1 cellular context compared by ENCODE assay signal in the genomic region with DNA sequence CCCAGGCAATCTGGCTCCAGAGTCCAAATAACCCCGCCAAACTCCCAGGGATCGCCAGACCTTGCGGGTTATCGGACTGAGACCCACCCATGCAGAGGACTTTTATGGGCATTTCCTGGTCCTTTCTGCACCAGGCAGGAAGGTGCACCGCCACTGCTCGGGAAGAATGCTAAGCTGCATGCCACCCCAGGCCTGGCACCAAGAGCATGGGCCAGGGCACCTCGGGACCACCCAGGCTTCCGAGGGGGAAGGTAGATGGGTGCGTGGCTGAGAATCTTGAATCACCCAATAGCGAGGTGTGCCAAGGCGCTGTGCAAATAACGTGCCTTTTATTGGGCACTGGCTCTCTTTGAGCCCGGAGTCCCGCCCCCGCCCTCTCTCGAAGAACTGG.
TF ChIP-seq lines count a peak whose summit lies in the region.

No MANE protein-coding gene starts in this region.

TF ChIP-seq in GM12878, 131 proteins besides CTCF, POLR2A, EP300 and RAD21 (continues in another document):
- TF ChIP-seq SRF (IDR thresholded peaks at IDR 0.05; ENCODE audit: low read depth in 2 of 2, low read length in 2 of 2) (peak; percentile 81 to 93), KAT2A (conservative IDR thresholded peaks at IDR 0.05; ENCODE audit: control insufficient read depth, low read depth, low read length) (no peak), MYB (IDR thresholded peaks at IDR 0.05; ENCODE audit: borderline replicate concordance, low read depth, low read length) (no peak), EGR1 (IDR thresholded peaks at IDR 0.05; ENCODE audit: borderline replicate concordance in 1 of 2, low read depth in 2 of 2, low read length in 2 of 2) (peak in 1 of 2 experiments; percentile 63; a peak in 2 of 3 replicates), ZZZ3 (IDR thresholded peaks at IDR 0.05; ENCODE audit: control insufficient read depth, insufficient read length, low read depth) (no peak), ZNF217 (IDR thresholded peaks at IDR 0.05) (no peak), SIX5 (IDR thresholded peaks at IDR 0.05; ENCODE audit: low read depth, low read length, severe bottlenecking) (no peak), POLR2AphosphoS5 (IDR thresholded peaks at IDR 0.05; ENCODE audit: low read length) (no peak), TARDBP (IDR thresholded peaks at IDR 0.05; ENCODE audit: borderline replicate concordance) (no peak; the same call in 1 of the 2 replicates), HCFC1 (IDR thresholded peaks at IDR 0.05; ENCODE audit: low read length) (no peak), CBFB (IDR thresholded peaks at IDR 0.05; ENCODE audit: low read depth) (no peak), BHLHE40 (IDR thresholded peaks at IDR 0.05; ENCODE audit: borderline replicate concordance in 1 of 2, low read depth in 2 of 2, low read length in 1 of 2) (no peak), EZH2 (IDR thresholded peaks at IDR 0.05; ENCODE audit: borderline replicate concordance, control insufficient read depth, low read depth, low read length) (no peak), TAF1 (IDR thresholded peaks at IDR 0.05; ENCODE audit: borderline replicate concordance, low read depth, low read length) (no peak), FOXM1 (IDR thresholded peaks at IDR 0.05; ENCODE audit: low read depth, low read length) (no peak), MTA2 (IDR thresholded peaks at IDR 0.05; ENCODE audit: low read depth) (no peak), EED (IDR thresholded peaks at IDR 0.05; ENCODE audit: low read depth) (0 out of 2 replicates have a peak, but pooled peaks have one; percentile 41), ZSCAN29 (IDR thresholded peaks at IDR 0.05) (no peak), PAX5 (IDR thresholded peaks at IDR 0.05; ENCODE audit: borderline replicate concordance, low read depth, low read length) (0 out of 2 replicates have a peak, but pooled peaks have one; percentile 26), CBX5 (IDR thresholded peaks at IDR 0.05; ENCODE audit: low read depth) (no peak), BCL11A (IDR thresholded peaks at IDR 0.05; ENCODE audit: low read depth, low read length) (no peak), IKZF1 (conservative IDR thresholded peaks at IDR 0.05) (no peak), SIN3A (IDR thresholded peaks at IDR 0.05; ENCODE audit: low read depth, low read length) (no peak), PAX8 (IDR thresholded peaks at IDR 0.05) (no peak), ZBED1 (IDR thresholded peaks at IDR 0.05; ENCODE audit: borderline replicate concordance) (no peak; the same call in 1 of the 2 replicates), KLF5 (IDR thresholded peaks at IDR 0.05; ENCODE audit: partially characterized antibody) (no peak), HDAC6 (IDR thresholded peaks at IDR 0.05; ENCODE audit: unreplicated experiment) (no peak), HDAC2 (IDR thresholded peaks at IDR 0.05) (no peak), MYC (IDR thresholded peaks at IDR 0.05; ENCODE audit: insufficient read depth, insufficient read length, insufficient replicate concordance, low read length, severe bottlenecking) (no peak), NRF1 (conservative IDR thresholded peaks at IDR 0.05; ENCODE audit: low read depth, low read length) (no peak), CHD2 (IDR thresholded peaks at IDR 0.05; ENCODE audit: borderline replicate concordance, low read depth, low read length) (no peak), SMARCA5 (IDR thresholded peaks at IDR 0.05) (no peak), SMC3 (IDR thresholded peaks at IDR 0.05; ENCODE audit: borderline replicate concordance, low read length) (no peak), ELK1 (IDR thresholded peaks at IDR 0.05; ENCODE audit: low read depth, low read length) (0 out of 2 replicates have a peak, but pooled peaks have one; percentile 14), BRCA1 (IDR thresholded peaks at IDR 0.05; ENCODE audit: low read depth, low read length) (no peak), WRNIP1 (IDR thresholded peaks at IDR 0.05; ENCODE audit: borderline replicate concordance, low read depth, low read length) (no peak), RFX5 (IDR thresholded peaks at IDR 0.05; ENCODE audit: low read depth, low read length) (no peak), GATAD2B (conservative IDR thresholded peaks at IDR 0.05; ENCODE audit: low read depth) (no peak), CREM (IDR thresholded peaks at IDR 0.05; ENCODE audit: low read depth) (no peak), NR2F1 (conservative IDR thresholded peaks at IDR 0.05) (no peak)
- TF ChIP-seq, protein P1, sequence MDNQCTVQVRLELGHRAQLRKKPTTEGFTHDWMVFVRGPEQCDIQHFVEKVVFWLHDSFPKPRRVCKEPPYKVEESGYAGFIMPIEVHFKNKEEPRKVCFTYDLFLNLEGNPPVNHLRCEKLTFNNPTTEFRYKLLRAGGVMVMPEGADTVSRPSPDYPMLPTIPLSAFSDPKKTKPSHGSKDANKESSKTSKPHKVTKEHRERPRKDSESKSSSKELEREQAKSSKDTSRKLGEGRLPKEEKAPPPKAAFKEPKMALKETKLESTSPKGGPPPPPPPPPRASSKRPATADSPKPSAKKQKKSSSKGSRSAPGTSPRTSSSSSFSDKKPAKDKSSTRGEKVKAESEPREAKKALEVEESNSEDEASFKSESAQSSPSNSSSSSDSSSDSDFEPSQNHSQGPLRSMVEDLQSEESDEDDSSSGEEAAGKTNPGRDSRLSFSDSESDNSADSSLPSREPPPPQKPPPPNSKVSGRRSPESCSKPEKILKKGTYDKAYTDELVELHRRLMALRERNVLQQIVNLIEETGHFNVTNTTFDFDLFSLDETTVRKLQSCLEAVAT (IDR thresholded peaks at IDR 0.05): 0 out of 2 replicates have a peak, but pooled peaks have one; percentile 58
- TF ChIP-seq, protein P2, sequence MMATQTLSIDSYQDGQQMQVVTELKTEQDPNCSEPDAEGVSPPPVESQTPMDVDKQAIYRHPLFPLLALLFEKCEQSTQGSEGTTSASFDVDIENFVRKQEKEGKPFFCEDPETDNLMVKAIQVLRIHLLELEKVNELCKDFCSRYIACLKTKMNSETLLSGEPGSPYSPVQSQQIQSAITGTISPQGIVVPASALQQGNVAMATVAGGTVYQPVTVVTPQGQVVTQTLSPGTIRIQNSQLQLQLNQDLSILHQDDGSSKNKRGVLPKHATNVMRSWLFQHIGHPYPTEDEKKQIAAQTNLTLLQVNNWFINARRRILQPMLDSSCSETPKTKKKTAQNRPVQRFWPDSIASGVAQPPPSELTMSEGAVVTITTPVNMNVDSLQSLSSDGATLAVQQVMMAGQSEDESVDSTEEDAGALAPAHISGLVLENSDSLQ (IDR thresholded peaks at IDR 0.05): no peak
- TF ChIP-seq, protein P3, sequence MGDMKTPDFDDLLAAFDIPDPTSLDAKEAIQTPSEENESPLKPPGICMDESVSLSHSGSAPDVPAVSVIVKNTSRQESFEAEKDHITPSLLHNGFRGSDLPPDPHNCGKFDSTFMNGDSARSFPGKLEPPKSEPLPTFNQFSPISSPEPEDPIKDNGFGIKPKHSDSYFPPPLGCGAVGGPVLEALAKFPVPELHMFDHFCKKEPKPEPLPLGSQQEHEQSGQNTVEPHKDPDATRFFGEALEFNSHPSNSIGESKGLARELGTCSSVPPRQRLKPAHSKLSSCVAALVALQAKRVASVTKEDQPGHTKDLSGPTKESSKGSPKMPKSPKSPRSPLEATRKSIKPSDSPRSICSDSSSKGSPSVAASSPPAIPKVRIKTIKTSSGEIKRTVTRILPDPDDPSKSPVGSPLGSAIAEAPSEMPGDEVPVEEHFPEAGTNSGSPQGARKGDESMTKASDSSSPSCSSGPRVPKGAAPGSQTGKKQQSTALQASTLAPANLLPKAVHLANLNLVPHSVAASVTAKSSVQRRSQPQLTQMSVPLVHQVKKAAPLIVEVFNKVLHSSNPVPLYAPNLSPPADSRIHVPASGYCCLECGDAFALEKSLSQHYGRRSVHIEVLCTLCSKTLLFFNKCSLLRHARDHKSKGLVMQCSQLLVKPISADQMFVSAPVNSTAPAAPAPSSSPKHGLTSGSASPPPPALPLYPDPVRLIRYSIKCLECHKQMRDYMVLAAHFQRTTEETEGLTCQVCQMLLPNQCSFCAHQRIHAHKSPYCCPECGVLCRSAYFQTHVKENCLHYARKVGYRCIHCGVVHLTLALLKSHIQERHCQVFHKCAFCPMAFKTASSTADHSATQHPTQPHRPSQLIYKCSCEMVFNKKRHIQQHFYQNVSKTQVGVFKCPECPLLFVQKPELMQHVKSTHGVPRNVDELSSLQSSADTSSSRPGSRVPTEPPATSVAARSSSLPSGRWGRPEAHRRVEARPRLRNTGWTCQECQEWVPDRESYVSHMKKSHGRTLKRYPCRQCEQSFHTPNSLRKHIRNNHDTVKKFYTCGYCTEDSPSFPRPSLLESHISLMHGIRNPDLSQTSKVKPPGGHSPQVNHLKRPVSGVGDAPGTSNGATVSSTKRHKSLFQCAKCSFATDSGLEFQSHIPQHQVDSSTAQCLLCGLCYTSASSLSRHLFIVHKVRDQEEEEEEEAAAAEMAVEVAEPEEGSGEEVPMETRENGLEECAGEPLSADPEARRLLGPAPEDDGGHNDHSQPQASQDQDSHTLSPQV (IDR thresholded peaks at IDR 0.05): no peak
- TF ChIP-seq, protein P4, sequence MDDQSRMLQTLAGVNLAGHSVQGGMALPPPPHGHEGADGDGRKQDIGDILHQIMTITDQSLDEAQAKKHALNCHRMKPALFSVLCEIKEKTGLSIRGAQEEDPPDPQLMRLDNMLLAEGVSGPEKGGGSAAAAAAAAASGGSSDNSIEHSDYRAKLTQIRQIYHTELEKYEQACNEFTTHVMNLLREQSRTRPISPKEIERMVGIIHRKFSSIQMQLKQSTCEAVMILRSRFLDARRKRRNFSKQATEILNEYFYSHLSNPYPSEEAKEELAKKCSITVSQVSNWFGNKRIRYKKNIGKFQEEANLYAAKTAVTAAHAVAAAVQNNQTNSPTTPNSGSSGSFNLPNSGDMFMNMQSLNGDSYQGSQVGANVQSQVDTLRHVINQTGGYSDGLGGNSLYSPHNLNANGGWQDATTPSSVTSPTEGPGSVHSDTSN (IDR thresholded peaks at IDR 0.05; ENCODE audit: insufficient replicate concordance, low read depth, low read length): no peak
- TF ChIP-seq, protein P5, sequence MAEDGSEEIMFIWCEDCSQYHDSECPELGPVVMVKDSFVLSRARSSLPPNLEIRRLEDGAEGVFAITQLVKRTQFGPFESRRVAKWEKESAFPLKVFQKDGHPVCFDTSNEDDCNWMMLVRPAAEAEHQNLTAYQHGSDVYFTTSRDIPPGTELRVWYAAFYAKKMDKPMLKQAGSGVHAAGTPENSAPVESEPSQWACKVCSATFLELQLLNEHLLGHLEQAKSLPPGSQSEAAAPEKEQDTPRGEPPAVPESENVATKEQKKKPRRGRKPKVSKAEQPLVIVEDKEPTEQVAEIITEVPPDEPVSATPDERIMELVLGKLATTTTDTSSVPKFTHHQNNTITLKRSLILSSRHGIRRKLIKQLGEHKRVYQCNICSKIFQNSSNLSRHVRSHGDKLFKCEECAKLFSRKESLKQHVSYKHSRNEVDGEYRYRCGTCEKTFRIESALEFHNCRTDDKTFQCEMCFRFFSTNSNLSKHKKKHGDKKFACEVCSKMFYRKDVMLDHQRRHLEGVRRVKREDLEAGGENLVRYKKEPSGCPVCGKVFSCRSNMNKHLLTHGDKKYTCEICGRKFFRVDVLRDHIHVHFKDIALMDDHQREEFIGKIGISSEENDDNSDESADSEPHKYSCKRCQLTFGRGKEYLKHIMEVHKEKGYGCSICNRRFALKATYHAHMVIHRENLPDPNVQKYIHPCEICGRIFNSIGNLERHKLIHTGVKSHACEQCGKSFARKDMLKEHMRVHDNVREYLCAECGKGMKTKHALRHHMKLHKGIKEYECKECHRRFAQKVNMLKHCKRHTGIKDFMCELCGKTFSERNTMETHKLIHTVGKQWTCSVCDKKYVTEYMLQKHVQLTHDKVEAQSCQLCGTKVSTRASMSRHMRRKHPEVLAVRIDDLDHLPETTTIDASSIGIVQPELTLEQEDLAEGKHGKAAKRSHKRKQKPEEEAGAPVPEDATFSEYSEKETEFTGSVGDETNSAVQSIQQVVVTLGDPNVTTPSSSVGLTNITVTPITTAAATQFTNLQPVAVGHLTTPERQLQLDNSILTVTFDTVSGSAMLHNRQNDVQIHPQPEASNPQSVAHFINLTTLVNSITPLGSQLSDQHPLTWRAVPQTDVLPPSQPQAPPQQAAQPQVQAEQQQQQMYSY (CRISPR knock-in tag; IDR thresholded peaks at IDR 0.05): no peak
- TF ChIP-seq, protein P6, sequence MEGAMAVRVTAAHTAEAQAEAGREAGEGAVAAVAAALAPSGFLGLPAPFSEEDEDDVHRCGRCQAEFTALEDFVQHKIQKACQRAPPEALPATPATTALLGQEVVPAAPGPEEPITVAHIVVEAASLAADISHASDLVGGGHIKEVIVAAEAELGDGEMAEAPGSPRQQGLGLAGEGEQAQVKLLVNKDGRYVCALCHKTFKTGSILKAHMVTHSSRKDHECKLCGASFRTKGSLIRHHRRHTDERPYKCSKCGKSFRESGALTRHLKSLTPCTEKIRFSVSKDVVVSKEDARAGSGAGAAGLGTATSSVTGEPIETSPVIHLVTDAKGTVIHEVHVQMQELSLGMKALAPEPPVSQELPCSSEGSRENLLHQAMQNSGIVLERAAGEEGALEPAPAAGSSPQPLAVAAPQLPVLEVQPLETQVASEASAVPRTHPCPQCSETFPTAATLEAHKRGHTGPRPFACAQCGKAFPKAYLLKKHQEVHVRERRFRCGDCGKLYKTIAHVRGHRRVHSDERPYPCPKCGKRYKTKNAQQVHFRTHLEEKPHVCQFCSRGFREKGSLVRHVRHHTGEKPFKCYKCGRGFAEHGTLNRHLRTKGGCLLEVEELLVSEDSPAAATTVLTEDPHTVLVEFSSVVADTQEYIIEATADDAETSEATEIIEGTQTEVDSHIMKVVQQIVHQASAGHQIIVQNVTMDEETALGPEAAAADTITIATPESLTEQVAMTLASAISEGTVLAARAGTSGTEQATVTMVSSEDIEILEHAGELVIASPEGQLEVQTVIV (IDR thresholded peaks at IDR 0.05; ENCODE audit: borderline replicate concordance, partially characterized antibody): no peak
- TF ChIP-seq, protein P7, sequence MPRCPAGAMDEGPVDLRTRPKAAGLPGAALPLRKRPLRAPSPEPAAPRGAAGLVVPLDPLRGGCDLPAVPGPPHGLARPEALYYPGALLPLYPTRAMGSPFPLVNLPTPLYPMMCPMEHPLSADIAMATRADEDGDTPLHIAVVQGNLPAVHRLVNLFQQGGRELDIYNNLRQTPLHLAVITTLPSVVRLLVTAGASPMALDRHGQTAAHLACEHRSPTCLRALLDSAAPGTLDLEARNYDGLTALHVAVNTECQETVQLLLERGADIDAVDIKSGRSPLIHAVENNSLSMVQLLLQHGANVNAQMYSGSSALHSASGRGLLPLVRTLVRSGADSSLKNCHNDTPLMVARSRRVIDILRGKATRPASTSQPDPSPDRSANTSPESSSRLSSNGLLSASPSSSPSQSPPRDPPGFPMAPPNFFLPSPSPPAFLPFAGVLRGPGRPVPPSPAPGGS (IDR thresholded peaks at IDR 0.05; ENCODE audit: borderline replicate concordance, insufficient read depth, low read depth, low read length, poor library complexity, severe bottlenecking): no peak
